In genomic region chr1:149102574-149102973, GRCh38 we compare ENCODE assay signal across 8 cellular contexts. TPM values are rescaled to one million over a fixed set of nuclear protein-coding genes. Genes with fewer than 3 reads are reported as not detected.
DNase-seq lines count a peak whose midpoint lies in the region; ATAC-seq and TF ChIP-seq lines count a peak whose summit lies in the region.
"Not testable (repeated sequence)": the region's sequence is repeated elsewhere in the genome, so short reads cannot be mapped to it uniquely, and the experiment has no call there.

No MANE protein-coding gene starts in this region.

- H3K9me2 ChIP-seq in hepatocyte (replicated peaks; ENCODE audit: insufficient read depth): not testable (repeated sequence)

- not testable (repeated sequence) for H3K9me3 ChIP-seq in hepatocyte (ENCODE audit: low read depth); thoracic aorta

- H3K9me3 Mint-ChIP-seq in activated T-cell treated with anti-CD3 and anti-CD28 coated beads, Interleukin-2, amount 50 U/mL, for 72 hours; chondrocyte (ENCODE audit: low read depth): not testable (repeated sequence)

- H3K4me2 ChIP-seq in hepatocyte: peak overlapping the region; percentile 72

- H4K20me1 ChIP-seq in hepatocyte (ENCODE audit: insufficient read depth, poor library complexity, severe bottlenecking): not testable (repeated sequence)

- not testable (repeated sequence) for H2AFZ ChIP-seq in hepatocyte

- H3K36me3 Mint-ChIP-seq in activated T-cell treated with anti-CD3 and anti-CD28 coated beads, Interleukin-2, amount 50 U/mL, for 72 hours (ENCODE audit: insufficient read depth in 2 of 2); chondrocyte (ENCODE audit: low read depth): not testable (repeated sequence)

- H3K4me3 Mint-ChIP-seq in activated T-cell treated with anti-CD3 and anti-CD28 coated beads, Interleukin-2, amount 50 U/mL, for 72 hours: peak overlapping the region in 1 of 2 donors; percentile 62
- H3K4me3 Mint-ChIP-seq in chondrocyte (ENCODE audit: unreplicated experiment): peak overlapping the region; percentile 63

- not testable (repeated sequence) for H3K27ac Mint-ChIP-seq in activated T-cell treated with anti-CD3 and anti-CD28 coated beads, Interleukin-2, amount 50 U/mL, for 72 hours; chondrocyte (ENCODE audit: unreplicated experiment)

- H3K79me2 ChIP-seq in hepatocyte: not testable (repeated sequence)

- not testable (repeated sequence) for H3K4me1 ChIP-seq in hepatocyte (ENCODE audit: insufficient read depth); thoracic aorta (ENCODE audit: control insufficient read depth in 1 of 2, low read depth in 2 of 2)

- H3K27me3 Mint-ChIP-seq in activated T-cell treated with anti-CD3 and anti-CD28 coated beads, Interleukin-2, amount 50 U/mL, for 72 hours (ENCODE audit: low read depth); chondrocyte (ENCODE audit: low read depth): not testable (repeated sequence)

- H3K27ac ChIP-seq in hepatocyte: peak overlapping the region; percentile 75
- H3K27ac ChIP-seq in thoracic aorta: not testable (repeated sequence)

- peak; percentile 45 for ATAC-seq in HG02981 (IDR thresholded peaks at IDR 0.05; ENCODE audit: unreplicated experiment)
- peak; percentile 56 to 58 for ATAC-seq in activated T-cell treated with anti-CD3 and anti-CD28 coated beads, Interleukin-2, amount 50 U/mL, for 72 hours (replicated peaks in 1 of 2)
- ATAC-seq in thoracic aorta (ENCODE audit: insufficient number of reproducible peaks, low FRiP score, low read depth): not testable (repeated sequence)

- 0% methylated on average over 8 of the region's 16 CpGs for WGBS in hepatocyte (ENCODE audit: low lambda C conversion rate, missing lambda C conversion rate)

- H3K4me1 Mint-ChIP-seq in activated T-cell treated with anti-CD3 and anti-CD28 coated beads, Interleukin-2, amount 50 U/mL, for 72 hours (ENCODE audit: low read depth); chondrocyte (ENCODE audit: low read depth): not testable (repeated sequence)

- H3K36me3 ChIP-seq in GM06990 (ENCODE audit: control insufficient read depth, insufficient read depth, low read length); hepatocyte (replicated peaks; ENCODE audit: insufficient read depth, low read depth); thoracic aorta: not testable (repeated sequence)

- not testable (repeated sequence) for TF ChIP-seq CTCF in GM06990 (IDR thresholded peaks at IDR 0.05; ENCODE audit: insufficient read depth, low read length, poor library complexity, severe bottlenecking); chondrocyte (IDR thresholded peaks at IDR 0.05); hepatocyte (IDR thresholded peaks at IDR 0.05; ENCODE audit: poor library complexity); retinal pigment epithelial cell (conservative IDR thresholded peaks at IDR 0.05; ENCODE audit: low read depth, low read length); thoracic aorta (IDR thresholded peaks at IDR 0.05)

- H3K4me3 ChIP-seq in GM06990 (replicated peaks; ENCODE audit: low read depth, low read length) (peak overlapping the region; percentile 48), retinal pigment epithelial cell (ENCODE audit: low read length) (peak overlapping the region; percentile 38), thoracic aorta (peak overlapping the region; percentile 58)
- H3K4me3 ChIP-seq in hepatocyte: not testable (repeated sequence)

- not testable (repeated sequence) for H3K27me3 ChIP-seq in GM06990 (replicated peaks; ENCODE audit: control insufficient read depth, insufficient read depth, low read length); hepatocyte; thoracic aorta (replicated peaks; ENCODE audit: insufficient read depth)

- not testable (repeated sequence) for DNase-seq in GM06990 (ENCODE audit: extremely low read depth, insufficient read length); chondrocyte (ENCODE audit: low spot score); hepatocyte (ENCODE audit: low spot score); retinal pigment epithelial cell (ENCODE audit: low read depth); thoracic aorta (ENCODE audit: low spot score)
- peak in 3 of 5 donors; percentile 6 to 14 (median 12) for DNase-seq in T-helper 1 cell
- DNase-seq in activated T-cell treated with anti-CD3 and anti-CD28 coated beads, Interleukin-2, amount 50 U/mL, for 72 hours: peak; percentile 31 to 40

RNA-seq across cellular contexts. Expression of gene NBPF9, which starts 0.8 kb away (rescaled TPM):
- 10 to 100 TPM; 22.2 to 23.6 TPM for total RNA-seq in activated T-cell treated with anti-CD3 and anti-CD28 coated beads, Interleukin-2, amount 50 U/mL, for 72 hours
- total RNA-seq in chondrocyte (25.9 to 29.2 TPM (median 27.6 TPM) in 3 replicates), hepatocyte (14.5 and 17.0 TPM in 2 replicates), thoracic aorta (10 to 100 TPM; 18.1 to 29.4 TPM)
- polyA plus RNA-seq in hepatocyte: 11.7 and 13.3 TPM in 2 replicates
